In genomic region chr3:16511561-16512434, GRCh38 we compare ENCODE assay signal across 8 cellular contexts. TPM values are rescaled to one million over a fixed set of nuclear protein-coding genes. Genes with fewer than 3 reads are reported as not detected.
DNase-seq lines count a peak whose midpoint lies in the region; ATAC-seq and TF ChIP-seq lines count a peak whose summit lies in the region.

No MANE protein-coding gene starts in this region.

- H3K27me3 ChIP-seq in DND-41 (ENCODE audit: insufficient read depth, low read length, poor library complexity) = no peaks in the 10 kb centered on the region

- ATAC-seq in DND-41 (ENCODE audit: insufficient read depth, low read depth) = peak; percentile 75
- peak; percentile 58 for ATAC-seq in GM21367 (IDR thresholded peaks at IDR 0.05; ENCODE audit: unreplicated experiment)
- peak; percentile 73 for ATAC-seq in naive B cell (ENCODE audit: low read depth in 2 of 2)

- TF ChIP-seq CTCF in DND-41 (IDR thresholded peaks at IDR 0.05; ENCODE audit: borderline replicate concordance, extremely low read depth, low read length, poor library complexity, severe bottlenecking) = peak; percentile 53

- peaks cover 32% of the 10 kb centered on the region; the same call in 1 of the 2 replicates for H4K20me1 ChIP-seq in DND-41 (ENCODE audit: insufficient read depth, low read length)

- peak overlapping the region; percentile 81 for H3K9ac ChIP-seq in DND-41 (ENCODE audit: low read depth, low read length)

- peak overlapping the region; percentile 91 for H3K27ac ChIP-seq in DND-41 (ENCODE audit: low read length)

- peaks cover 80% of the 10 kb centered on the region for H3K4me1 Mint-ChIP-seq in activated CD4-positive, alpha-beta T cell treated with anti-CD3 and anti-CD28 coated beads, Interleukin-2, amount 10 ng/mL, durations not matched to agents 7 days and 5 days
- peaks cover 80 to 87% (median 85%) of the 10 kb centered on the region in 3 donors for H3K4me1 Mint-ChIP-seq in naive B cell

- H3K27me3 Mint-ChIP-seq in activated CD4-positive, alpha-beta T cell treated with anti-CD3 and anti-CD28 coated beads, Interleukin-2, amount 10 ng/mL, durations not matched to agents 7 days and 5 days = no peaks in the 10 kb centered on the region
- H3K27me3 Mint-ChIP-seq in naive B cell = no peaks in the 10 kb centered on the region

- peaks cover 23% of the 10 kb centered on the region for H3K36me3 Mint-ChIP-seq in activated CD4-positive, alpha-beta T cell treated with anti-CD3 and anti-CD28 coated beads, Interleukin-2, amount 10 ng/mL, durations not matched to agents 7 days and 5 days (ENCODE audit: low read depth)
- peaks cover 0 to 5% of the 10 kb centered on the region in 2 donors for H3K36me3 Mint-ChIP-seq in naive B cell

- peak overlapping the region; percentile 69 to 87 for H3K4me3 ChIP-seq in DND-41 (ENCODE audit: low read depth in 1 of 2, low read length in 2 of 2)

- peaks cover 58% of the 10 kb centered on the region for H3K4me1 ChIP-seq in DND-41 (ENCODE audit: insufficient read depth, low read length)

- H3K36me3 ChIP-seq in DND-41 (ENCODE audit: insufficient read depth, low read length) = peaks cover 10% of the 10 kb centered on the region; the same call in 1 of the 2 replicates

- H3K79me2 ChIP-seq in DND-41 (ENCODE audit: insufficient read depth, low read length) = peaks cover 65% of the 10 kb centered on the region

- peak; percentile 83 for DNase-seq in DND-41
- DNase-seq in HS-27A (ENCODE audit: low read depth) = peak; percentile 64
- DNase-seq in activated CD4-positive, alpha-beta T cell treated with anti-CD3 and anti-CD28 coated beads, Interleukin-2, amount 10 ng/mL, durations not matched to agents 7 days and 5 days = peak; percentile 82
- DNase-seq in effector CD8-positive, alpha-beta T cell (lab: John Stamatoyannopoulos, UW) = peak; percentile 40
- peak; percentile 93 for DNase-seq in naive B cell
- peak; percentile 81 for DNase-seq in stimulated activated naive CD4-positive, alpha-beta T cell treated with Interleukin-2 at 50 U/mL for 16 hours (lab: John Stamatoyannopoulos, UW)
- no peak for DNase-seq in pons (ENCODE audit: low spot score)

- peak overlapping the region; percentile 68 for H2AFZ ChIP-seq in DND-41 (ENCODE audit: low read depth, low read length)

- peak overlapping the region; percentile 95 for H3K4me2 ChIP-seq in DND-41 (ENCODE audit: insufficient read depth, low read length)

- peak overlapping the region; percentile 97 for H3K4me3 Mint-ChIP-seq in activated CD4-positive, alpha-beta T cell treated with anti-CD3 and anti-CD28 coated beads, Interleukin-2, amount 10 ng/mL, durations not matched to agents 7 days and 5 days
- peak overlapping the region; percentile 88 to 98 (median 96) for H3K4me3 Mint-ChIP-seq in naive B cell

- no peaks in the 10 kb centered on the region for H3K9me3 ChIP-seq in DND-41 (ENCODE audit: insufficient read depth, low read length, severe bottlenecking)

- POLR2A ChIA-PET in activated CD4-positive, alpha-beta T cell treated with anti-CD3 and anti-CD28 coated beads, Interleukin-2, amount 10 ng/mL, durations not matched to agents 7 days and 5 days (lab: Charles Lee) = interaction anchor here (0.8 to 1.4 kb wide), 4 partner anchors 16 to 247 kb away, joined by 3 to 4 read pairs (median 4); partner anchors contain the start of genes DPH3 and OXNAD1

- CTCF ChIA-PET in activated CD4-positive, alpha-beta T cell treated with anti-CD3 and anti-CD28 coated beads, Interleukin-2, amount 10 ng/mL, durations not matched to agents 7 days and 5 days (lab: Charles Lee) = interaction anchor here (0.8 to 2.0 kb wide), 8 partner anchors 9 to 195 kb away, joined by 3 to 5 read pairs (median 4); no protein-coding TSS in a partner anchor

- H3K27ac Mint-ChIP-seq in activated CD4-positive, alpha-beta T cell treated with anti-CD3 and anti-CD28 coated beads, Interleukin-2, amount 10 ng/mL, durations not matched to agents 7 days and 5 days = peak overlapping the region; percentile 96
- peak overlapping the region; percentile 93 to 100 (median 98) for H3K27ac Mint-ChIP-seq in naive B cell

- no peaks in the 10 kb centered on the region for H3K9me3 Mint-ChIP-seq in activated CD4-positive, alpha-beta T cell treated with anti-CD3 and anti-CD28 coated beads, Interleukin-2, amount 10 ng/mL, durations not matched to agents 7 days and 5 days
- no peaks in the 10 kb centered on the region for H3K9me3 Mint-ChIP-seq in naive B cell

RNA-seq across cellular contexts. Expression of gene RFTN1, which starts 1.7 kb away (rescaled TPM):
- total RNA-seq in activated CD4-positive, alpha-beta T cell treated with anti-CD3 and anti-CD28 coated beads, Interleukin-2, amount 10 ng/mL, durations not matched to agents 7 days and 5 days = 10 to 100 TPM; 57.3 to 57.9 TPM
- 100 to 1,000 TPM in 3 of 6 donors, 10 to 100 TPM in 3; 63.0 to 147 (median 106) TPM for polyA plus RNA-seq in naive B cell (ENCODE audit: low read depth in 6 of 6)
